ENCODE assay signal across 8 cellular contexts in the genomic region with DNA sequence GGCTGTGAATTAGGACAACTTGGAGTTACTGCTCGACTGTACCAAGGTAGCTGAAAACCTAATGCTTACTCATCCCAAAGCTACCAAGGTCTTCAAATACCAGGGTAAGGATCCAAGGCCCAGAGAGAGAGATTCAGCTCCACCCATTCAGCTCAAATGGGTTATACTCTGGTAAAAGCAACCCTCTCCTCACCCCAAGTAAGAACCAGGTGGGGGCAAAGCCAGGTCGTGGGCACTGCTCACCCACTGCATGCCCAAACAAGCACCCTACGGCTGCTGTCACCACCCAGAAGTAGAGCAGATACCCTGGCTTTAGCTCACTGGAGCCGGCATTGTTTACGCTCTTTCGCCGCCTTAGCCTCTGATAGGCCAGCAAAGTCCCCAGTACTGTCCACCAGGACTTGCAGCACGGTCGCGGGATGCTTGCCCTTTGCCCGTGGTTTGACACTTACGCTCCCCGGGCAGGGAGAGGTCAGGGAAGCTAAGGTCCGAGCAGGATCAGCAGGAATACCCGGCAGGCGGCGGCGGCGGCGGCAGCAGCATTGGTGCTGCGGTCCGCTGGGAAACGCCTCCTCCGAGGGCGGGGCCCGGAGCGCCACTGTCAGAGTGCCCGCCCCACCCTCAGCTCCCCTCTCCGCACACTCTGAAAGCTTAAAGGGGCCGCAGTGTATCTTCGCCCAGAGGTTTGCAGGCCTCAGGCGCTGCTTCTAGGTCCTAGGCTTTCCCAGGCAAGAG. TPM values are rescaled to one million over a fixed set of nuclear protein-coding genes. Genes with fewer than 3 reads are reported as not detected.
A peak's percentile ranks its signal among the peaks of the same experiment; 100 is the strongest.
DNase-seq lines count a peak whose midpoint lies in the region; ATAC-seq lines count a peak whose summit lies in the region.

No MANE protein-coding gene starts in this region.

- no peaks in the 10 kb centered on the region; the same call in none of the 2 replicates for H3K36me3 ChIP-seq in SJSA1

- no peak overlapping the region for H3K27ac Mint-ChIP-seq in activated naive CD4-positive, alpha-beta T cell treated with anti-CD3 and anti-CD28 coated beads, Interleukin-2, amount 50 U/mL, for 24 hours

- peaks cover 39% of the 10 kb centered on the region for H3K4me1 Mint-ChIP-seq in activated naive CD4-positive, alpha-beta T cell treated with anti-CD3 and anti-CD28 coated beads, Interleukin-2, amount 50 U/mL, for 24 hours

- no peaks in the 10 kb centered on the region for H3K27me3 Mint-ChIP-seq in activated naive CD4-positive, alpha-beta T cell treated with anti-CD3 and anti-CD28 coated beads, Interleukin-2, amount 50 U/mL, for 24 hours

- no peaks in the 10 kb centered on the region for H3K36me3 Mint-ChIP-seq in activated naive CD4-positive, alpha-beta T cell treated with anti-CD3 and anti-CD28 coated beads, Interleukin-2, amount 50 U/mL, for 24 hours

- H3K9me3 Mint-ChIP-seq in activated naive CD4-positive, alpha-beta T cell treated with anti-CD3 and anti-CD28 coated beads, Interleukin-2, amount 50 U/mL, for 24 hours: no peaks in the 10 kb centered on the region

- peaks cover 26% of the 10 kb centered on the region for H3K4me1 ChIP-seq in SJSA1 (replicated peaks)

- H3K27ac ChIP-seq in SJSA1: no peak overlapping the region

- no peaks in the 10 kb centered on the region for H3K27me3 ChIP-seq in SJSA1 (replicated peaks)

- DNase-seq in AG20443 (ENCODE audit: low spot score): peak; percentile 94
- DNase-seq in GM19240 (ENCODE audit: insufficient read length, low spot score): peak; percentile 11
- peak; percentile 70 to 76 for DNase-seq in SJSA1 (ENCODE audit: low read depth in 1 of 2, low spot score in 2 of 2)
- peak; percentile 73 for DNase-seq in glomerular visceral epithelial cell (ENCODE audit: extremely low spot score)
- peak in 54 of 56 donors; percentile 15 to 88 (median 68) for DNase-seq in nucleus accumbens (lab: John Stamatoyannopoulos, UW)
- peak; percentile 82 for DNase-seq in superior temporal gyrus (ENCODE audit: extremely low spot score)

- peak overlapping the region; percentile 84 for H3K4me3 Mint-ChIP-seq in activated naive CD4-positive, alpha-beta T cell treated with anti-CD3 and anti-CD28 coated beads, Interleukin-2, amount 50 U/mL, for 24 hours

- ATAC-seq in HG03457 (IDR thresholded peaks at IDR 0.05; ENCODE audit: unreplicated experiment): peak; percentile 75

- peak overlapping the region; percentile 40 for H3K4me3 ChIP-seq in SJSA1

- no peaks in the 10 kb centered on the region for H3K9me3 ChIP-seq in SJSA1 (replicated peaks)

RNA-seq across cellular contexts. Expression of a gene that starts 19.6 kb away (rescaled TPM):
- total RNA-seq in SJSA1 (2014; rRNA removed; shearing (Covaris generic)): 106 and 123 TPM in 2 replicates

Comparison
In these comparisons a context has a peak if more than half of its experiments do, and no peak if none do; other contexts are left out.
1. DNase-seq: peak in every context shown above with its lines; median percentile 94 in AG20443; 82 in superior temporal gyrus; 73 in SJSA1; 73 in glomerular visceral epithelial cell; 68 in nucleus accumbens; 11 in GM19240.